18 cellular contexts compared by ENCODE assay signal in the genomic region with DNA sequence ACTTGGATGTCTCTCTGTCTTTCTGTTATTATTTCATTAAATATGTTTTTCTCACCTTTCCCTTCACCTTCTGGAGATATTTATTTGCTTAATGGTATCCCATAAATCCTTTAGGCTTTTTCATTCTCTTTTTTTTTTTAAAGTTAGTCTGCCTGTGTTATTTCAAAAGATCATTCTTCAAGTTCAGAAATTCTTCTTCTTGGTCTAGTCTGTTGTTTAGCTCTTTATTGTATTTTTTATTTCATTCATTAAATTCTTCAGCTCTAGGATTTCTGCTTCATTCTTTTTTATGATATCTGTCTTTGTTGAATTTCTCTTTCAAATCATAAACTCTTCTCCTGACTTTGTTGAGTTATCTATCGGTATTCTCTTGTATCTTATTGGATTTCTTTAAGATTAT.
DNase-seq lines count a peak whose midpoint lies in the region; ATAC-seq, FAIRE-seq and TF ChIP-seq lines count a peak whose summit lies in the region.
"Had no signal": no experiment of that assay in that cellular context is flagged by ENCODE, and none has a peak within 500 bp of the region (broad histone marks: within the 10 kb centered on the region; RNA-seq: fewer than 3 reads in every experiment).

No MANE protein-coding gene starts in this region.

- no peak overlapping the region for H3K27ac ChIP-seq in kidney (ENCODE audit: low read depth in 2 of 2, low read length in 2 of 2)
- H3K27ac ChIP-seq: A549, C4-2B had no signal

- H3K36me3 ChIP-seq in adipocyte (ENCODE audit: control insufficient read depth, insufficient read depth, low read length, severe bottlenecking) (peaks cover 4% of the 10 kb centered on the region), kidney (ENCODE audit: control insufficient read depth in 1 of 2, insufficient read depth in 2 of 2, low read length in 2 of 2) (no peaks in the 10 kb centered on the region)

- no peaks in the 10 kb centered on the region for H3K27me3 ChIP-seq in adipocyte (replicated peaks; ENCODE audit: control insufficient read depth, insufficient read depth, low read length)

- H3K4me1 ChIP-seq in adipocyte (ENCODE audit: control insufficient read depth, insufficient read depth, low read length), result no peaks in the 10 kb centered on the region
- H3K4me1 ChIP-seq in kidney (ENCODE audit: control insufficient read depth in 1 of 2, insufficient read depth in 1 of 2, low read depth in 1 of 2, low read length in 2 of 2), result no peaks in the 10 kb centered on the region
- H3K4me1 ChIP-seq: A549, Caco-2 had no signal

- FAIRE-seq in GM19239 (lab: Jason Lieb, UNC) (peak; percentile 52), kidney (lab: Jason Lieb, UNC) (peak; percentile 23)
- FAIRE-seq: A549, D721Med, HTR-8/SVneo had no signal

- peak overlapping the region; percentile 12 for H3K4me3 ChIP-seq in adipocyte (ENCODE audit: low read length)
- H3K4me3 ChIP-seq in kidney (ENCODE audit: low read length in 2 of 2), result no peak overlapping the region
- H3K4me3 ChIP-seq: A549, GM23338 had no signal

- TF ChIP-seq CTCF in kidney (IDR thresholded peaks at IDR 0.05; ENCODE audit: borderline replicate concordance, extremely low read depth, insufficient read depth), result no peak

- DNase-seq in GM19239 (ENCODE audit: insufficient read length, low spot score) (no peak), adipocyte (ENCODE audit: low read depth) (no peak), kidney (no peak), SHP77 treated with DMSO at 0.1 percent for 48 hours (lab: John Stamatoyannopoulos, UW) (no peak)
- DNase-seq: AML-193; Caco-2; CD4-positive, alpha-beta T cell; GDM1; HCEC 1CT; HFFc6; KG1 had no signal

- H3K9ac ChIP-seq in adipocyte (ENCODE audit: low read length) (no peak overlapping the region), kidney (ENCODE audit: low read length in 2 of 2) (no peak overlapping the region)

- no peak for ATAC-seq in HG03135 (IDR thresholded peaks at IDR 0.05; ENCODE audit: unreplicated experiment)
- ATAC-seq in GM21367 (IDR thresholded peaks at IDR 0.05; ENCODE audit: unreplicated experiment), result no peak
- ATAC-seq: A549, GM23338 had no signal

- H3K9me3 ChIP-seq in adipocyte (ENCODE audit: control insufficient read depth, low read length), result peaks cover 43% of the 10 kb centered on the region
- peaks cover 7 to 24% of the 10 kb centered on the region in 2 donors for H3K9me3 ChIP-seq in kidney (ENCODE audit: control insufficient read depth in 1 of 2, low read length in 2 of 2)

- intact Hi-C loops in kidney (cut with DNase I), result no loop called here
